ENCODE assay signal across 8 cellular contexts in the genomic region with DNA sequence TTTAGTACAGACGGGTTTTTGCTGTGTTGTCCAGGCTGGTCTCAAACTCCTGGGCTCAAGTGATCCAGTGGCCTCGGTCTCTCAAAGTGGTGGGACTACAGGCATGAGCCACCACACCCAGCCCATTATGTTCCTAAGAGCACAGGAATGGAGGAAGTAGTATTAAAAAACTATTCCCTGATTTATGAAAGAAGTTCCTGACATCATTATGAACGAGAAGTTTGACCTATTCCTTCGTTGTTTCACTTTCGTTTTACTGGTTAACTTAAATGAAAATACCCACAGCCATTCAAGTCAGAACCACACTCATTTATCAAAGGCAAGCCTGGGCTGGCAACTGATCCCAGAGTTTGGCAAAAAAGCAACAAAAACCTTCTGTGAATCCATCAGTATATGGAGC. TPM values are rescaled to one million over a fixed set of nuclear protein-coding genes. Genes with fewer than 3 reads are reported as not detected.
DNase-seq lines count a peak whose midpoint lies in the region; ATAC-seq, FAIRE-seq and TF ChIP-seq lines count a peak whose summit lies in the region.

No MANE protein-coding gene starts in this region.

- TF ChIP-seq CTCF in K562 (IDR thresholded peaks at IDR 0.05 in 2 of 3, conservative IDR thresholded peaks at IDR 0.05 in 1 of 3; ENCODE audit: insufficient read depth in 2 of 3, low read depth in 1 of 3, low read length in 3 of 3), result no peak

- no peak for TF ChIP-seq EP300 in K562 (IDR thresholded peaks at IDR 0.05; ENCODE audit: low read length)

- H3K9me1 ChIP-seq in K562 (ENCODE audit: control insufficient read depth, insufficient read depth, low read length), result no peaks in the 10 kb centered on the region

- H3K36me3 Mint-ChIP-seq in CD8-positive, alpha-beta memory T cell, result peaks cover 0 to 4% (median 3%) of the 10 kb centered on the region in 3 donors

- H3K9ac ChIP-seq in K562 (ENCODE audit: insufficient read depth in 1 of 2, low read depth in 2 of 2, low read length in 2 of 2) (peak overlapping the region; percentile 36 to 67; a peak in 2 of 4 replicates), mucosa of rectum (ENCODE audit: low read depth in 1 of 2, low read length in 2 of 2) (no peak overlapping the region)

- POLR2A ChIA-PET in CD8-positive, alpha-beta memory T cell (lab: Charles Lee), result no interaction called here
- POLR2A ChIA-PET in K562 (lab: Yijun Ruan, JAX), result interaction anchor here (0.6 kb wide), 2 partner anchors 15 to 18 kb away, joined by 3 read pairs; no protein-coding TSS in a partner anchor

- no peaks in the 10 kb centered on the region for H3K27me3 ChIP-seq in CD8-positive, alpha-beta memory T cell (ENCODE audit: insufficient read depth, low read length, poor library complexity, severe bottlenecking)
- H3K27me3 ChIP-seq in MG63, result no peaks in the 10 kb centered on the region
- peaks cover 9 to 35% of the 10 kb centered on the region in 2 experiments for H3K27me3 ChIP-seq in K562 (ENCODE audit: control insufficient read depth in 2 of 2, insufficient read depth in 2 of 2, low read length in 2 of 2)
- H3K27me3 ChIP-seq in mucosa of rectum (ENCODE audit: control insufficient read depth in 2 of 2, insufficient read depth in 2 of 2, low read length in 2 of 2), result no peaks in the 10 kb centered on the region

- peak overlapping the region in 1 of 8 donors; percentile 17 for H3K27ac Mint-ChIP-seq in CD8-positive, alpha-beta memory T cell

- no peak overlapping the region for H3K27ac ChIP-seq in CD8-positive, alpha-beta memory T cell (ENCODE audit: low read depth, low read length)
- H3K27ac ChIP-seq in K562 (ENCODE audit: extremely low read depth, low read depth, low read length) (no peak overlapping the region), mucosa of rectum (ENCODE audit: low read depth in 2 of 2, low read length in 2 of 2) (no peak overlapping the region)

- no peak for TF ChIP-seq POLR2A in K562 (conservative IDR thresholded peaks at IDR 0.05)

- 3% methylated on average over 5 of the region's 5 CpGs for WGBS in K562 (ENCODE audit: insufficient coverage, low coverage, missing lambda C conversion rate)

- DNase-seq in CD8-positive, alpha-beta memory T cell, result no peak
- DNase-seq in MG63, result no peak
- DNase-seq in K562 (ENCODE audit: extremely low read depth in 1 of 4, low spot score in 3 of 4), result no peak
- DNase-seq in stimulated activated naive CD4-positive, alpha-beta T cell treated with Interleukin-2 at 50 U/mL for 16 hours (lab: John Stamatoyannopoulos, UW), result no peak
- no peak for DNase-seq in NCI-H146 (lab: John Stamatoyannopoulos, UW)

- H3K36me3 ChIP-seq in CD8-positive, alpha-beta memory T cell (ENCODE audit: insufficient read depth, low read length), result no peaks in the 10 kb centered on the region
- H3K36me3 ChIP-seq in MG63, result no peaks in the 10 kb centered on the region
- no peaks in the 10 kb centered on the region for H3K36me3 ChIP-seq in K562 (ENCODE audit: control insufficient read depth, insufficient read depth, low read length)
- H3K36me3 ChIP-seq in mucosa of rectum (ENCODE audit: control insufficient read depth in 2 of 2, insufficient read depth in 2 of 2, low read length in 2 of 2), result no peaks in the 10 kb centered on the region

- H3K4me3 Mint-ChIP-seq in CD8-positive, alpha-beta memory T cell, result peak overlapping the region in 6 of 7 donors; percentile 44 to 58 (median 48)

- no peaks in the 10 kb centered on the region for H3K9me3 ChIP-seq in CD8-positive, alpha-beta memory T cell (ENCODE audit: low read length)
- no peaks in the 10 kb centered on the region for H3K9me3 ChIP-seq in MG63
- no peaks in the 10 kb centered on the region for H3K9me3 ChIP-seq in K562 (replicated peaks; ENCODE audit: control insufficient read depth, insufficient read depth, low read depth, low read length)
- H3K9me3 ChIP-seq in mucosa of rectum (ENCODE audit: control insufficient read depth in 2 of 2, low read length in 2 of 2), result no peaks in the 10 kb centered on the region

- H3K9me3 Mint-ChIP-seq in CD8-positive, alpha-beta memory T cell, result no peaks in the 10 kb centered on the region

- no peaks in the 10 kb centered on the region for H3K4me1 ChIP-seq in CD8-positive, alpha-beta memory T cell (ENCODE audit: insufficient read depth, low read length)
- H3K4me1 ChIP-seq in K562 (replicated peaks in 1 of 2; ENCODE audit: control insufficient read depth in 2 of 2, insufficient read depth in 2 of 2, low read length in 2 of 2) (peaks cover 8 to 17% of the 10 kb centered on the region in 2 experiments; a peak in 4 of 5 replicates), mucosa of rectum (ENCODE audit: control insufficient read depth in 2 of 2, insufficient read depth in 2 of 2, low read length in 2 of 2) (peaks cover 0 to 3% of the 10 kb centered on the region in 2 donors)

- H2AFZ ChIP-seq in K562 (ENCODE audit: low read depth, low read length), result peak overlapping the region; percentile 75

- CTCF ChIA-PET in CD8-positive, alpha-beta memory T cell (lab: Charles Lee), result no interaction called here
- CTCF ChIA-PET in K562 (lab: Yijun Ruan, JAX; ENCODE audit: low intra/inter-chr PET ratio), result no interaction called here

- peak; percentile 24; the same call in 1 of the 3 replicates for ATAC-seq in K562
- ATAC-seq in GM18498 (IDR thresholded peaks at IDR 0.05; ENCODE audit: unreplicated experiment), result no peak
- no peak for ATAC-seq in GM19324 (IDR thresholded peaks at IDR 0.05; ENCODE audit: low FRiP score, unreplicated experiment)

- H3K4me3 ChIP-seq in CD8-positive, alpha-beta memory T cell (ENCODE audit: low read length), result no peak overlapping the region
- H3K4me3 ChIP-seq in MG63 (peak overlapping the region; percentile 35), K562 (no peak overlapping the region), mucosa of rectum (ENCODE audit: low read length in 2 of 2) (peak overlapping the region; percentile 17 to 67)

- no TSS peak for BruUV-seq in K562 (replicated peaks; lab: Mats Ljungman, UMichigan)

- no peak for TF ChIP-seq RAD21 in K562 (CRISPR knock-in tag; conservative IDR thresholded peaks at IDR 0.05 in 1 of 2, IDR thresholded peaks at IDR 0.05 in 1 of 2)

- in situ Hi-C loops in K562 (cut with MboI), result no loop called here

- intact Hi-C loops in K562 (cut with micrococcal nuclease), result loop anchor here (10.0 kb wide), 1 partner anchor 122 kb away; no protein-coding TSS in a partner anchor

- H4K20me1 ChIP-seq in K562 (replicated peaks; ENCODE audit: control insufficient read depth, insufficient read depth, low read length), result no peaks in the 10 kb centered on the region

- H3K79me2 ChIP-seq in K562 (ENCODE audit: control insufficient read depth, insufficient read depth, low read length), result no peaks in the 10 kb centered on the region

- H3K27me3 Mint-ChIP-seq in CD8-positive, alpha-beta memory T cell, result peaks cover 4 to 48% of the 10 kb centered on the region in 2 donors

- FAIRE-seq in K562 (lab: Jason Lieb, UNC), result peak; percentile 74

- H3K4me2 ChIP-seq in K562 (ENCODE audit: insufficient read depth, low read length), result peak overlapping the region; percentile 42

- H3K4me1 Mint-ChIP-seq in CD8-positive, alpha-beta memory T cell, result peaks cover 0 to 7% (median 0%) of the 10 kb centered on the region in 3 donors

TF ChIP-seq in K562, 482 proteins besides CTCF, POLR2A, EP300 and RAD21 (continues in another document):
- no peak for TF ChIP-seq GATAD2B (IDR thresholded peaks at IDR 0.05; ENCODE audit: borderline replicate concordance)

RNA-seq across cellular contexts. Expression of gene CBX4, which starts 13.5 kb away (rescaled TPM):
- total RNA-seq in CD8-positive, alpha-beta memory T cell, result 10 to 100 TPM in 1 of 2 experiments, 1 to 10 TPM in 1; 9.8 to 12.2 TPM
- polyA plus RNA-seq in CD8-positive, alpha-beta memory T cell, result 12.1 TPM
- total RNA-seq in MG63 (2014; rRNA removed; shearing (Covaris generic); ENCODE audit: low replicate concordance), result 8.8 and 26.2 TPM in 2 replicates
- 13.6 and 28.0 TPM in 2 replicates for total RNA-seq in K562 (2011; cell fraction: chromatin; rRNA removed; ENCODE audit: low replicate concordance)
- total RNA-seq in K562 (2011; cell fraction: nucleolus; rRNA removed), result 26.3 and 29.6 TPM in 2 replicates
- 11.0 and 15.7 TPM in 2 replicates for total RNA-seq in K562 (2011; cell fraction: nucleoplasm; rRNA removed)
- total RNA-seq in K562 (2014; rRNA removed) (42.3 and 42.4 TPM in 2 replicates), K562 (2014; rRNA removed; fragmentation: Illumina TruSeq; extraction: Trizol) (4.4 and 4.7 TPM in 2 replicates), K562 (2015; rRNA removed; fragmentation: Illumina TruSeq; extraction: Trizol) (13.5 and 14.7 TPM in 2 replicates), K562 (2021) (48.5 and 50.5 TPM in 2 replicates)
- polyA plus RNA-seq in K562 (2011; rRNA removed) (7.8 and 13.5 TPM in 2 replicates), K562 (2014; fragmentation: Illumina TruSeq; extraction: Trizol) (10.0 and 16.4 TPM in 2 replicates), K562 (2014; fragmentation: Nextera tagmentation; extraction: Ambion mirVana) (1 to 10 TPM in 1 of 2 experiments, under 1 TPM in 1; 0.98 to 1.1 TPM), K562 (2014; rRNA removed) (34.8 and 40.7 TPM in 2 replicates)
- 12.6 and 29.1 TPM in 2 replicates for polyA plus RNA-seq in K562 (2011; cell fraction: cytosol; rRNA removed)
- 23.9 and 38.8 TPM in 2 replicates for polyA plus RNA-seq in K562 (2011; cell fraction: nucleus; rRNA removed)
- polyA plus RNA-seq in K562 (2012), result 22.9 and 60.2 TPM in 2 replicates
- polyA minus RNA-seq in K562 (2011; rRNA and poly(A)+ RNA removed), result 7.2 and 7.6 TPM in 2 replicates
- polyA minus RNA-seq in K562 (2011; cell fraction: cytosol; rRNA and poly(A)+ RNA removed), result 18.7 and 24.1 TPM in 2 replicates
- polyA minus RNA-seq in K562 (2011; cell fraction: nucleus; rRNA and poly(A)+ RNA removed), result 12.4 and 16.4 TPM in 2 replicates

RNA-seq across cellular contexts. Expression of gene CBX8, which starts 55.9 kb away (rescaled TPM):
- total RNA-seq in CD8-positive, alpha-beta memory T cell, result 1 to 10 TPM; 1.9 to 2.2 TPM
- polyA plus RNA-seq in CD8-positive, alpha-beta memory T cell, result 0.91 TPM
- 7.7 and 15.7 TPM in 2 replicates for total RNA-seq in MG63 (2014; rRNA removed; shearing (Covaris generic); ENCODE audit: low replicate concordance)
- 2.1 and 2.7 TPM in 2 replicates for total RNA-seq in K562 (2011; cell fraction: chromatin; rRNA removed; ENCODE audit: low replicate concordance)
- total RNA-seq in K562 (2011; cell fraction: nucleolus; rRNA removed), result 2.3 and 2.9 TPM in 2 replicates
- 2.0 and 2.7 TPM in 2 replicates for total RNA-seq in K562 (2011; cell fraction: nucleoplasm; rRNA removed)
- total RNA-seq in K562 (2014; rRNA removed) (4.9 and 7.1 TPM in 2 replicates), K562 (2014; rRNA removed; fragmentation: Illumina TruSeq; extraction: Trizol) (1.8 and 1.9 TPM in 2 replicates), K562 (2015; rRNA removed; fragmentation: Illumina TruSeq; extraction: Trizol) (6.6 and 6.7 TPM in 2 replicates), K562 (2021) (11.9 and 12.0 TPM in 2 replicates)
- polyA plus RNA-seq in K562 (2011; rRNA removed) (0.52 and 0.72 TPM in 2 replicates), K562 (2014; fragmentation: Illumina TruSeq; extraction: Trizol) (2.6 and 3.4 TPM in 2 replicates), K562 (2014; fragmentation: Nextera tagmentation; extraction: Ambion mirVana) (under 1 TPM; 0.08 to 0.21 TPM), K562 (2014; rRNA removed) (4.7 and 6.7 TPM in 2 replicates)
- 0.80 and 1.1 TPM in 2 replicates for polyA plus RNA-seq in K562 (2011; cell fraction: cytosol; rRNA removed)
- polyA plus RNA-seq in K562 (2011; cell fraction: nucleus; rRNA removed), result 2.4 and 2.6 TPM in 2 replicates
- polyA plus RNA-seq in K562 (2012), result 5.7 and 8.8 TPM in 2 replicates
- 0.45 and 0.56 TPM in 2 replicates for polyA minus RNA-seq in K562 (2011; rRNA and poly(A)+ RNA removed)
- 0.86 and 2.7 TPM in 2 replicates for polyA minus RNA-seq in K562 (2011; cell fraction: cytosol; rRNA and poly(A)+ RNA removed)
- polyA minus RNA-seq in K562 (2011; cell fraction: nucleus; rRNA and poly(A)+ RNA removed), result 0.67 and 2.1 TPM in 2 replicates

Comparison
In these comparisons a context has a peak if more than half of its experiments do, and no peak if none do; other contexts are left out.
1. H3K4me3 ChIP-seq: peak in MG63 (single experiment) and mucosa of rectum (2 of 2); none in CD8-positive, alpha-beta memory T cell (single experiment) and K562 (single experiment).
2. H3K9ac ChIP-seq: peak in K562 (2 of 2); none in mucosa of rectum (0 of 2).